ENCODE assay signal across 18 cellular contexts in the genomic region with DNA sequence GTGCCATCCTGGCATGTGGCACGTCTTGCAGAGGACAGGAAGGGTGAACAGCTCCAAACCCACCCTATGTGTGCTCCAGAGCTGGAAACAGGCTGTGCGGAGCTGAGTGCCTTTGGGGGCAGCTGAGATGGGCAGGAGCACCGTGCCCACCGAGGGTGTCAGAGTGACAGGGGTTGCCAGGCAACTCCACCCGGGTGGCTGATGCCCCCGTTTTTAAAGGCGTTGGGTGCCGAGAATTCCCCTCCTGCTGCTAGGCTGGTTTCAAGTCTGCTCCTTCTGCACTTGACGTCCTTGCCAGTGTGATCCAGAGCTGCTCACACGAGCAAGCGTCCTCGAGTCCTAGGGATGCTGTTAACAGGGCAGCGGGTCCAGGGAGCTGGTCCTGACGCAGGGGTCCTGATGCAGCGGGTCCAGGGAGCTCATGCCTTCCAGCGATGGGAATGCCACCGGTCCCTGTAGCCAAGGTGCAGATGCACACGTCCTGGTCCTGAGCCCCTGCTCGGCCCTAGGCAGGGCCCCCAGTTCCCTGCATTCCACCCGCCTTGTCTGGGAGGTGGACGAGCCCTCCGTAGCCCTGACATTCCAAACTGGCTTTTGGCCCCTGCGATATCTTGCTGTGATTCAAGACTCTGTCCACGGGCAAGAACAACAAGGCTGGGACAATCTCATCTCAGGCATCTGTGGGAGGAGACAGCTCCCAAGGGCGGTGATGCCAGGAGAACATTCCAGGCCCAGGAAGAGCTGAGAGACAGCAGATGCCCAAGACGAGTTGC. TPM values are rescaled to one million over a fixed set of nuclear protein-coding genes. Genes with fewer than 3 reads are reported as not detected.
A peak's percentile ranks its signal among the peaks of the same experiment; 100 is the strongest.
DNase-seq lines count a peak whose midpoint lies in the region; ATAC-seq and TF ChIP-seq lines count a peak whose summit lies in the region.
"Had no signal": no experiment of that assay in that cellular context is flagged by ENCODE, and none has a peak within 500 bp of the region (broad histone marks: within the 10 kb centered on the region; RNA-seq: fewer than 3 reads in every experiment).

No MANE protein-coding gene starts in this region.

- H3K4me3 Mint-ChIP-seq in glutamatergic neuron (ENCODE audit: unreplicated experiment): no peak overlapping the region

- peaks cover 17% of the 10 kb centered on the region for H3K27me3 Mint-ChIP-seq in glutamatergic neuron (ENCODE audit: unreplicated experiment)

- no peaks in the 10 kb centered on the region for H3K4me1 Mint-ChIP-seq in glutamatergic neuron (ENCODE audit: low read depth, unreplicated experiment)

- DNase-seq in right atrium auricular region (ENCODE audit: low spot score) (no peak), Right ventricle myocardium inferior (ENCODE audit: missing footprints) (no peak), glutamatergic neuron (peak; percentile 8), neuronal stem cell (ENCODE audit: low spot score) (no peak), NCI-H2029 treated with DMSO at 0.1 percent for 48 hours (lab: John Stamatoyannopoulos, UW) (no peak), kidney glomerular epithelial cell (lab: John Stamatoyannopoulos, UW) (no peak), A172 (ENCODE audit: low spot score) (no peak)
- DNase-seq: C1 segment of cervical spinal cord; DMS79; KG1; NCI-H1105 treated with DMSO at 0.1 percent for 48 hours; NCI-H1694; NCI-H748 treated with DMSO at 0.1 percent for 48 hours; NK-92 treated with Interleukin-12 subunit alpha and Interleukin-12 subunit beta, amount 100 ng/mL, for 24 hours; SHP77 had no signal

- no peak overlapping the region for H3K4ac ChIP-seq in neuronal stem cell (ENCODE audit: low read length)

- H3K27ac ChIP-seq in right atrium auricular region: peak overlapping the region; percentile 14 to 48
- H3K27ac ChIP-seq in neuronal stem cell (replicated peaks; ENCODE audit: low read length): no peak overlapping the region
- H3K27ac ChIP-seq: Peyer's patch had no signal

- H3K36me3 ChIP-seq in right atrium auricular region (no peaks in the 10 kb centered on the region), neuronal stem cell (replicated peaks in 1 of 2; ENCODE audit: control insufficient read depth in 2 of 2, insufficient read depth in 2 of 2, low read length in 2 of 2) (no peaks in the 10 kb centered on the region)
- H3K36me3 ChIP-seq: Peyer's patch had no signal

- H3K14ac ChIP-seq in neuronal stem cell (ENCODE audit: low read length): peak overlapping the region; percentile 47

- H2BK5ac ChIP-seq in neuronal stem cell (ENCODE audit: low read length): peak overlapping the region; percentile 75

- peak overlapping the region; percentile 41 for H2BK12ac ChIP-seq in neuronal stem cell (ENCODE audit: low read length)

- no peak overlapping the region for H2AFZ ChIP-seq in neuronal stem cell (ENCODE audit: low read length)

- H3K9me3 ChIP-seq in right atrium auricular region (no peaks in the 10 kb centered on the region), neuronal stem cell (replicated peaks in 1 of 2; ENCODE audit: control insufficient read depth in 2 of 2, insufficient read depth in 1 of 2, low read depth in 1 of 2, low read length in 2 of 2) (no peaks in the 10 kb centered on the region)
- H3K9me3 ChIP-seq: Peyer's patch had no signal

- ATAC-seq in Right ventricle myocardium inferior: no peak

- H3K18ac ChIP-seq in neuronal stem cell (ENCODE audit: low read length): peak overlapping the region; percentile 71

- peak overlapping the region; percentile 94 for H2AK5ac ChIP-seq in neuronal stem cell (ENCODE audit: low read depth, low read length)

- no peaks in the 10 kb centered on the region for H3K9me3 Mint-ChIP-seq in glutamatergic neuron (ENCODE audit: unreplicated experiment)

- H3K27ac Mint-ChIP-seq in glutamatergic neuron (ENCODE audit: unreplicated experiment): no peak overlapping the region

- no peaks in the 10 kb centered on the region for H3K79me1 ChIP-seq in neuronal stem cell (ENCODE audit: low read depth, low read length)

- peak overlapping the region; percentile 44 for H3K9ac ChIP-seq in neuronal stem cell (ENCODE audit: low read depth, low read length, poor library complexity)

- no peak overlapping the region for H4K8ac ChIP-seq in neuronal stem cell (ENCODE audit: low read depth, low read length)

- no peak overlapping the region for H2BK120ac ChIP-seq in neuronal stem cell (ENCODE audit: low read depth, low read length)

- H3K36me3 Mint-ChIP-seq in glutamatergic neuron (ENCODE audit: unreplicated experiment): no peaks in the 10 kb centered on the region

- peaks cover 0 to 43% of the 10 kb centered on the region in 2 donors for H3K4me1 ChIP-seq in right atrium auricular region
- H3K4me1 ChIP-seq in neuronal stem cell (ENCODE audit: control insufficient read depth in 2 of 2, insufficient read depth in 1 of 2, low read depth in 1 of 2, low read length in 2 of 2): peaks cover 0 to 2% of the 10 kb centered on the region in 2 donors

- peak overlapping the region; percentile 80 for H3K23ac ChIP-seq in neuronal stem cell (ENCODE audit: low read depth, low read length, poor library complexity)

- TF ChIP-seq CTCF in right atrium auricular region (IDR thresholded peaks at IDR 0.05) (no peak), glutamatergic neuron (IDR thresholded peaks at IDR 0.05; ENCODE audit: partially characterized antibody, unreplicated experiment) (no peak)

- intact Hi-C loops in Right ventricle myocardium inferior (cut with DNase I): loop anchor here (5.0 kb wide), 1 partner anchor 78 kb away; no protein-coding TSS in a partner anchor

- no peak overlapping the region for H3K4me2 ChIP-seq in neuronal stem cell (ENCODE audit: insufficient read depth, low read length, poor library complexity, severe bottlenecking)

- H4K91ac ChIP-seq in neuronal stem cell (ENCODE audit: low read depth, low read length, poor library complexity): no peak overlapping the region

- H3K4me3 ChIP-seq in right atrium auricular region (no peak overlapping the region), neuronal stem cell (ENCODE audit: low read length in 2 of 2) (no peak overlapping the region)
- H3K4me3 ChIP-seq: Peyer's patch had no signal

- H3K27me3 ChIP-seq in right atrium auricular region (no peaks in the 10 kb centered on the region), neuronal stem cell (ENCODE audit: control insufficient read depth in 3 of 3, insufficient read depth in 3 of 3, low read depth in 1 of 3, low read length in 3 of 3) (peaks cover 14 to 71% (median 32%) of the 10 kb centered on the region in 3 experiments)
- H3K27me3 ChIP-seq: Peyer's patch had no signal

- WGBS in neuronal stem cell (ENCODE audit: extremely low coverage in 2 of 2, insufficient read length in 2 of 2, insufficient replicate concordance in 1 of 2), 2 donors: no CpG with 5 or more reads among the region's 26 CpGs

- H2BK15ac ChIP-seq in neuronal stem cell (ENCODE audit: low read length): peak overlapping the region; percentile 85

RNA-seq across cellular contexts. Expression of a gene that starts 4.9 kb away (rescaled TPM):
- 10 to 100 TPM; 12.7 to 25.1 TPM for total RNA-seq in right atrium auricular region
- 40.0 TPM for total RNA-seq in Right ventricle myocardium inferior
- 0.44 TPM for total RNA-seq in glutamatergic neuron (ENCODE audit: unreplicated experiment)
- polyA plus RNA-seq in neuronal stem cell (2013, experiment 1 of 2): 1.2 TPM
- polyA plus RNA-seq in neuronal stem cell (2013, experiment 2 of 2): 1.1 TPM
- 1.9 and 3.5 TPM in 2 replicates for total RNA-seq in A172 (2014; rRNA removed; shearing (Covaris generic))
- total RNA-seq: NCI-H460 had no signal

RNA-seq across cellular contexts. Expression of a gene that starts 5.4 kb away (rescaled TPM):
- total RNA-seq in right atrium auricular region (not detected), Right ventricle myocardium inferior (not detected), glutamatergic neuron (ENCODE audit: unreplicated experiment) (not detected)
- 0.01 TPM for polyA plus RNA-seq in neuronal stem cell (2013, experiment 1 of 2)
- polyA plus RNA-seq in neuronal stem cell (2013, experiment 2 of 2): 0.01 TPM
- not detected in 2 replicates for total RNA-seq in A172 (2014; rRNA removed; shearing (Covaris generic))
- total RNA-seq: H1, NCI-H460 had no signal

RNA-seq across cellular contexts. Expression of a gene that starts 49.2 kb away (rescaled TPM):
- 10 to 100 TPM; 26.7 to 40.3 TPM for total RNA-seq in right atrium auricular region
- 31.4 TPM for total RNA-seq in Right ventricle myocardium inferior
- total RNA-seq in glutamatergic neuron (ENCODE audit: unreplicated experiment): 49.7 TPM
- polyA plus RNA-seq in neuronal stem cell (2013, experiment 1 of 2): 50.8 TPM
- polyA plus RNA-seq in neuronal stem cell (2013, experiment 2 of 2): 54.1 TPM
- total RNA-seq in A172 (2014; rRNA removed; shearing (Covaris generic)): 69.7 and 99.8 TPM in 2 replicates
